Comparison of ENCODE assay signal across 22 cellular contexts in genomic region chr22:20763630-20764029, GRCh38. TPM values are rescaled to one million over a fixed set of nuclear protein-coding genes. Genes with fewer than 3 reads are reported as not detected.
"Had no signal": no experiment of that assay in that cellular context is flagged by ENCODE, and none has a peak within 500 bp of the region (broad histone marks: within the 10 kb centered on the region; RNA-seq: fewer than 3 reads in every experiment).

No MANE protein-coding gene starts in this region.

- H3K4me1 Mint-ChIP-seq: neural crest cell had no signal

- ATAC-seq: foreskin keratinocyte, left cardiac atrium, natural killer cell had no signal

- H3K27ac ChIP-seq: esophagus squamous epithelium, foreskin keratinocyte, pancreas, prostate gland, sigmoid colon, tibial artery, upper lobe of left lung, vagina had no signal

- FAIRE-seq: kidney, pancreas, small intestine had no signal

- H3K4me3 ChIP-seq: esophagus squamous epithelium, pancreas, prostate gland, sigmoid colon, tibial artery, upper lobe of left lung, vagina had no signal

- H3K4me3 Mint-ChIP-seq: central memory CD8-positive, alpha-beta T cell; natural killer cell; neural crest cell; stimulated activated naive CD8-positive, alpha-beta T cell treated with anti-CD3 and anti-CD28 coated beads, Interleukin-15, Interleukin-2, amounts not matched to agents 100 ng/mL and 50 ng/mL, for 24 hours had no signal

- H3K9me3 ChIP-seq: esophagus squamous epithelium, pancreas, prostate gland, sigmoid colon, tibial artery, upper lobe of left lung, vagina had no signal

- H3K4me1 ChIP-seq: esophagus squamous epithelium, foreskin keratinocyte, pancreas, prostate gland, sigmoid colon, tibial artery, upper lobe of left lung, vagina had no signal

- H3K27me3 Mint-ChIP-seq: central memory CD8-positive, alpha-beta T cell; stimulated activated naive CD8-positive, alpha-beta T cell treated with anti-CD3 and anti-CD28 coated beads, Interleukin-15, Interleukin-2, amounts not matched to agents 100 ng/mL and 50 ng/mL, for 24 hours had no signal

- H3K9me3 Mint-ChIP-seq: central memory CD8-positive, alpha-beta T cell; natural killer cell; neural crest cell; stimulated activated naive CD8-positive, alpha-beta T cell treated with anti-CD3 and anti-CD28 coated beads, Interleukin-15, Interleukin-2, amounts not matched to agents 100 ng/mL and 50 ng/mL, for 24 hours had no signal

- H3K27ac Mint-ChIP-seq: natural killer cell; stimulated activated naive CD8-positive, alpha-beta T cell treated with anti-CD3 and anti-CD28 coated beads, Interleukin-15, Interleukin-2, amounts not matched to agents 100 ng/mL and 50 ng/mL, for 24 hours had no signal

- H3K27me3 ChIP-seq: esophagus squamous epithelium, foreskin keratinocyte, pancreas, sigmoid colon, tibial artery, upper lobe of left lung, vagina had no signal

- DNase-seq: effector memory CD4-positive, alpha-beta T cell; esophagus squamous epithelium; foreskin keratinocyte; kidney; left cardiac atrium; natural killer cell; nucleus accumbens; pancreas; retina; sigmoid colon; small intestine; stimulated activated CD4-positive, alpha-beta T cell treated with anti-CD3 and anti-CD28 coated beads, Interleukin-12 subunit alpha, Interleukin-12 subunit beta, amount 100 ng/mL, for 4 hours; stimulated activated CD4-positive, alpha-beta T cell treated with anti-CD3 and anti-CD28 coated beads, Interleukin-2, amount 100 ng/mL, for 48 hours; tibial artery had no signal

RNA-seq across cellular contexts. Expression of gene SERPIND1, which starts 10.3 kb away (rescaled TPM):
- total RNA-seq: epithelial cell of proximal tubule, foreskin keratinocyte, kidney, mononuclear cell, neural crest cell, prostate gland, sigmoid colon, vagina had no signal
- polyA plus RNA-seq: foreskin keratinocyte had no signal
